17 cellular contexts compared by ENCODE assay signal in genomic region chr6:119395192-119395591, GRCh38. TPM values are rescaled to one million over a fixed set of nuclear protein-coding genes. Genes with fewer than 3 reads are reported as not detected.
DNase-seq lines count a peak whose midpoint lies in the region; ATAC-seq and TF ChIP-seq lines count a peak whose summit lies in the region.
"Had no signal": no experiment of that assay in that cellular context is flagged by ENCODE, and none has a peak within 500 bp of the region (broad histone marks: within the 10 kb centered on the region; RNA-seq: fewer than 3 reads in every experiment).

No MANE protein-coding gene starts in this region.

- intact Hi-C loops in activated naive CD4-positive, alpha-beta T cell treated with anti-CD3 and anti-CD28 coated beads for 36 hours (cut with micrococcal nuclease): no loop called here
- intact Hi-C loops in body of pancreas (cut with DNase I): no loop called here

- H3K27me3 ChIP-seq in body of pancreas: no peaks in the 10 kb centered on the region
- H3K27me3 ChIP-seq: Peyer's patch had no signal

- H3K27ac ChIP-seq in body of pancreas: no peak overlapping the region
- H3K27ac ChIP-seq: coronary artery, HL-60, Peyer's patch had no signal

- TF ChIP-seq POLR2A in body of pancreas (IDR thresholded peaks at IDR 0.05): no peak

- peaks cover 2% of the 10 kb centered on the region for H3K36me3 Mint-ChIP-seq in memory B cell
- H3K36me3 Mint-ChIP-seq in activated naive CD4-positive, alpha-beta T cell treated with anti-CD3 and anti-CD28 coated beads for 36 hours (ENCODE audit: low read depth): no peaks in the 10 kb centered on the region
- H3K36me3 Mint-ChIP-seq: IgD-negative memory B cell had no signal

- CTCF ChIA-PET in activated naive CD4-positive, alpha-beta T cell treated with anti-CD3 and anti-CD28 coated beads for 36 hours (lab: Charles Lee): no interaction called here

- H3K4me3 Mint-ChIP-seq in memory B cell: no peak overlapping the region
- no peak overlapping the region for H3K4me3 Mint-ChIP-seq in activated naive CD4-positive, alpha-beta T cell treated with anti-CD3 and anti-CD28 coated beads for 36 hours
- H3K4me3 Mint-ChIP-seq: activated naive CD4-positive, alpha-beta T cell treated with anti-CD3 and anti-CD28 coated beads, Interleukin-2, amount 50 U/mL, for 24 hours; activated T-cell treated with anti-CD3 and anti-CD28 coated beads, Interleukin-2, amount 50 U/mL, for 4 hours had no signal

- peaks cover 7% of the 10 kb centered on the region for H3K9me3 Mint-ChIP-seq in memory B cell
- H3K9me3 Mint-ChIP-seq in activated naive CD4-positive, alpha-beta T cell treated with anti-CD3 and anti-CD28 coated beads for 36 hours: peaks cover 1% of the 10 kb centered on the region

- no peak overlapping the region for H3K27ac Mint-ChIP-seq in memory B cell
- H3K27ac Mint-ChIP-seq in activated naive CD4-positive, alpha-beta T cell treated with anti-CD3 and anti-CD28 coated beads for 36 hours: no peak overlapping the region
- H3K27ac Mint-ChIP-seq: activated naive CD4-positive, alpha-beta T cell treated with anti-CD3 and anti-CD28 coated beads, Interleukin-2, amount 50 U/mL, for 24 hours had no signal

- peaks cover 0 to 43% (median 0%) of the 10 kb centered on the region in 3 donors for H3K9me3 ChIP-seq in body of pancreas

- WGBS in body of pancreas, 2 donors: 84 to 87% methylated on average over 2 of the region's 2 CpGs

- no peaks in the 10 kb centered on the region for H3K4me1 ChIP-seq in body of pancreas
- H3K4me1 ChIP-seq: Peyer's patch had no signal

- peaks cover 7% of the 10 kb centered on the region for H3K4me1 Mint-ChIP-seq in memory B cell
- H3K4me1 Mint-ChIP-seq in activated naive CD4-positive, alpha-beta T cell treated with anti-CD3 and anti-CD28 coated beads for 36 hours (ENCODE audit: low read depth): no peaks in the 10 kb centered on the region
- H3K4me1 Mint-ChIP-seq: activated naive CD4-positive, alpha-beta T cell treated with anti-CD3 and anti-CD28 coated beads, Interleukin-2, amount 50 U/mL, for 24 hours had no signal

- no peak overlapping the region for H3K4me3 ChIP-seq in body of pancreas
- H3K4me3 ChIP-seq: coronary artery, Peyer's patch had no signal

- no peaks in the 10 kb centered on the region for H3K36me3 ChIP-seq in body of pancreas (replicated peaks in 1 of 2; ENCODE audit: insufficient read depth in 1 of 2, low read depth in 2 of 2)
- H3K36me3 ChIP-seq: Peyer's patch had no signal

- TF ChIP-seq CTCF in body of pancreas (IDR thresholded peaks at IDR 0.05): no peak

- DNase-seq in memory B cell (ENCODE audit: low spot score in 2 of 2) (no peak), NCI-H774 (lab: John Stamatoyannopoulos, UW) (no peak), body of pancreas (no peak), NCI-H524 treated with DMSO at 0.1 percent for 48 hours (lab: John Stamatoyannopoulos, UW) (no peak)
- DNase-seq in activated naive CD4-positive, alpha-beta T cell treated with anti-CD3 and anti-CD28 coated beads for 36 hours: no peak
- DNase-seq: activated CD4-positive, alpha-beta T cell treated with anti-CD3 and anti-CD28 coated beads, Interleukin-2, amount 50 U/mL, for 48 hours; activated T-cell treated with anti-CD3 and anti-CD28 coated beads, Interleukin-2, amount 50 U/mL, for 4 hours; Calu3; hypothalamus; Peyer's patch had no signal

- ATAC-seq in GM18511 (IDR thresholded peaks at IDR 0.05; ENCODE audit: unreplicated experiment) (peak; percentile 74), GM21515 (IDR thresholded peaks at IDR 0.05; ENCODE audit: unreplicated experiment) (peak; percentile 54), HG03139 (IDR thresholded peaks at IDR 0.05; ENCODE audit: unreplicated experiment) (peak; percentile 58), memory B cell (ENCODE audit: low read depth) (peak; percentile 53), body of pancreas (no peak)
- ATAC-seq: activated T-cell treated with anti-CD3 and anti-CD28 coated beads, Interleukin-2, amount 50 U/mL, for 4 hours had no signal

- peaks cover 6% of the 10 kb centered on the region for H3K27me3 Mint-ChIP-seq in memory B cell
- H3K27me3 Mint-ChIP-seq in activated naive CD4-positive, alpha-beta T cell treated with anti-CD3 and anti-CD28 coated beads for 36 hours (ENCODE audit: low read depth): no peaks in the 10 kb centered on the region
- H3K27me3 Mint-ChIP-seq: activated naive CD4-positive, alpha-beta T cell treated with anti-CD3 and anti-CD28 coated beads, Interleukin-2, amount 50 U/mL, for 24 hours; IgD-negative memory B cell had no signal

RNA-seq across cellular contexts. Expression of gene MAN1A1, which starts 45.6 kb away (rescaled TPM):
- 10 to 100 TPM; 14.8 to 15.1 TPM for total RNA-seq in activated naive CD4-positive, alpha-beta T cell treated with anti-CD3 and anti-CD28 coated beads for 36 hours
- 100 to 1,000 TPM in 1 of 2 donors, 10 to 100 TPM in 1; 85.4 to 109 TPM for total RNA-seq in body of pancreas

Comparison
In these comparisons a context has a peak if more than half of its experiments do, and no peak if none do; other contexts are left out.
1. RNA of gene MAN1A1, which starts 45.6 kb away (total RNA-seq): 85.4 to 109 TPM in body of pancreas; 14.8 to 15.1 TPM in activated naive CD4-positive, alpha-beta T cell treated with anti-CD3 and anti-CD28 coated beads for 36 hours; every median in the first group is over 4 times any median in the second.